1 cellular context compared by ENCODE assay signal in genomic region chr5:133962801-133963476, GRCh38.
A peak's percentile ranks its signal among the peaks of the same experiment; 100 is the strongest.
TF ChIP-seq lines count a peak whose summit lies in the region.

No MANE protein-coding gene starts in this region.

TF ChIP-seq in K562, 482 proteins besides CTCF, POLR2A, EP300 and RAD21 (continued from another document and continues in another):
- TF ChIP-seq, protein P1, sequence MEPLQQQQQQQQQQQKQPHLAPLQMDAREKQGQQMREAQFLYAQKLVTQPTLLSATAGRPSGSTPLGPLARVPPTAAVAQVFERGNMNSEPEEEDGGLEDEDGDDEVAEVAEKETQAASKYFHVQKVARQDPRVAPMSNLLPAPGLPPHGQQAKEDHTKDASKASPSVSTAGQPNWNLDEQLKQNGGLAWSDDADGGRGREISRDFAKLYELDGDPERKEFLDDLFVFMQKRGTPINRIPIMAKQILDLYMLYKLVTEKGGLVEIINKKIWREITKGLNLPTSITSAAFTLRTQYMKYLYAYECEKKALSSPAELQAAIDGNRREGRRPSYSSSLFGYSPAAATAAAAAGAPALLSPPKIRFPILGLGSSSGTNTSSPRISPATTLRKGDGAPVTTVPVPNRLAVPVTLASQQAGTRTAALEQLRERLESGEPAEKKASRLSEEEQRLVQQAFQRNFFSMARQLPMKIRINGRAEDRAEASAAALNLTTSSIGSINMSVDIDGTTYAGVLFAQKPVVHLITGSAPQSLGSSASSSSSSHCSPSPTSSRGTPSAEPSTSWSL (CRISPR knock-in tag; IDR thresholded peaks at IDR 0.05; ENCODE audit: borderline replicate concordance), result no peak
- TF ChIP-seq PTBP1 (IDR thresholded peaks at IDR 0.05; ENCODE audit: low read depth, low read length) (no peak), ZFP30 (CRISPR knock-in tag; IDR thresholded peaks at IDR 0.05; ENCODE audit: borderline replicate concordance) (no peak), ZSCAN32 (CRISPR knock-in tag; IDR thresholded peaks at IDR 0.05) (no peak), ARID2 (IDR thresholded peaks at IDR 0.05) (no peak), GABPA (tag; conservative IDR thresholded peaks at IDR 0.05; ENCODE audit: low read depth) (peak; percentile 65), ARID1B (IDR thresholded peaks at IDR 0.05) (peak; percentile 81), RFX5 (IDR thresholded peaks at IDR 0.05; ENCODE audit: low read depth, low read length) (no peak), HMG20A (CRISPR knock-in tag; conservative IDR thresholded peaks at IDR 0.05) (no peak), ZBTB1 (CRISPR knock-in tag; IDR thresholded peaks at IDR 0.05; ENCODE audit: borderline replicate concordance, low read depth) (no peak), ERF (CRISPR knock-in tag; IDR thresholded peaks at IDR 0.05) (no peak), BRD4 (IDR thresholded peaks at IDR 0.05) (no peak), DDX20 (tag; IDR thresholded peaks at IDR 0.05; ENCODE audit: low read depth) (no peak), ZEB2 (IDR thresholded peaks at IDR 0.05) (peak; percentile 16; the same call in 1 of the 2 replicates), SNRNP70 (optimal IDR thresholded peaks at IDR 0.05; ENCODE audit: low read depth, low read length) (no peak), ATF7 (IDR thresholded peaks at IDR 0.05) (peak; percentile 98), BMI1 (IDR thresholded peaks at IDR 0.05; ENCODE audit: low read length) (no peak), NR2C1 (IDR thresholded peaks at IDR 0.05) (no peak), NR2C1 (tag; IDR thresholded peaks at IDR 0.05) (no peak), MTF1 (CRISPR knock-in tag; IDR thresholded peaks at IDR 0.05; ENCODE audit: borderline replicate concordance) (no peak), MCM5 (IDR thresholded peaks at IDR 0.05; ENCODE audit: low read depth) (no peak), REST (CRISPR knock-in tag; IDR thresholded peaks at IDR 0.05; ENCODE audit: low read depth) (no peak), ZNF316 (IDR thresholded peaks at IDR 0.05) (no peak), TCFL5 (CRISPR knock-in tag; conservative IDR thresholded peaks at IDR 0.05) (no peak), MLX (CRISPR knock-in tag; conservative IDR thresholded peaks at IDR 0.05) (no peak), NR0B1 (IDR thresholded peaks at IDR 0.05; ENCODE audit: partially characterized antibody) (no peak), MCM7 (IDR thresholded peaks at IDR 0.05) (no peak), ZBTB43 (CRISPR knock-in tag; IDR thresholded peaks at IDR 0.05) (no peak), RUNX1 (IDR thresholded peaks at IDR 0.05; ENCODE audit: low read depth) (no peak), POLR2AphosphoS5 (IDR thresholded peaks at IDR 0.05; ENCODE audit: control insufficient read depth, insufficient read depth, low read depth, low read length) (no peak), TARDBP (IDR thresholded peaks at IDR 0.05) (no peak), ARNT (IDR thresholded peaks at IDR 0.05) (0 out of 4 replicates have a peak, but pooled peaks of 1 of the 2 experiments have one; percentile 73), ZNF717 (CRISPR knock-in tag; IDR thresholded peaks at IDR 0.05) (no peak), ZNF644 (tag; IDR thresholded peaks at IDR 0.05; ENCODE audit: low read depth) (no peak), FOXK1 (CRISPR knock-in tag; IDR thresholded peaks at IDR 0.05; ENCODE audit: borderline replicate concordance) (no peak), SRSF1 (IDR thresholded peaks at IDR 0.05; ENCODE audit: low read depth, low read length) (no peak), STAT5A (IDR thresholded peaks at IDR 0.05; ENCODE audit: borderline replicate concordance, low read length) (peak; percentile 92), IRF2 (CRISPR knock-in tag; IDR thresholded peaks at IDR 0.05) (no peak), MEIS2 (IDR thresholded peaks at IDR 0.05; ENCODE audit: partially characterized antibody) (peak; percentile 98), ZNF444 (CRISPR knock-in tag; IDR thresholded peaks at IDR 0.05) (no peak), ZNF274 (IDR thresholded peaks at IDR 0.05; ENCODE audit: borderline replicate concordance, low read depth, low read length) (no peak), ADNP (tag; IDR thresholded peaks at IDR 0.05) (no peak), ZNF347 (CRISPR knock-in tag; IDR thresholded peaks at IDR 0.05; ENCODE audit: low read depth) (no peak), ZBTB8A (IDR thresholded peaks at IDR 0.05; ENCODE audit: partially characterized antibody) (no peak), FOXM1 (IDR thresholded peaks at IDR 0.05; ENCODE audit: low read depth) (peak; percentile 59; the same call in 1 of the 2 replicates), FOXM1 (CRISPR knock-in tag; IDR thresholded peaks at IDR 0.05; ENCODE audit: low read depth) (no peak), CBX1 (IDR thresholded peaks at IDR 0.05; ENCODE audit: low read depth) (no peak), EP400 (IDR thresholded peaks at IDR 0.05) (peak; percentile 55), CC2D1A (IDR thresholded peaks at IDR 0.05) (peak; percentile 81; the same call in 1 of the 2 replicates), DPF2 (IDR thresholded peaks at IDR 0.05) (peak; percentile 76), SMARCB1 (IDR thresholded peaks at IDR 0.05; ENCODE audit: insufficient read length, low read depth) (no peak), ZBTB40 (IDR thresholded peaks at IDR 0.05) (0 out of 2 replicates have a peak, but pooled peaks have one; percentile 31), ZBTB40 (CRISPR knock-in tag; IDR thresholded peaks at IDR 0.05) (no peak), ZZZ3 (IDR thresholded peaks at IDR 0.05) (no peak), HNRNPH1 (optimal IDR thresholded peaks at IDR 0.05; ENCODE audit: low read depth, low read length) (no peak), ZNF324 (CRISPR knock-in tag; IDR thresholded peaks at IDR 0.05) (no peak), NFE2 (IDR thresholded peaks at IDR 0.05; ENCODE audit: low read depth) (no peak)
- TF ChIP-seq, protein P2, sequence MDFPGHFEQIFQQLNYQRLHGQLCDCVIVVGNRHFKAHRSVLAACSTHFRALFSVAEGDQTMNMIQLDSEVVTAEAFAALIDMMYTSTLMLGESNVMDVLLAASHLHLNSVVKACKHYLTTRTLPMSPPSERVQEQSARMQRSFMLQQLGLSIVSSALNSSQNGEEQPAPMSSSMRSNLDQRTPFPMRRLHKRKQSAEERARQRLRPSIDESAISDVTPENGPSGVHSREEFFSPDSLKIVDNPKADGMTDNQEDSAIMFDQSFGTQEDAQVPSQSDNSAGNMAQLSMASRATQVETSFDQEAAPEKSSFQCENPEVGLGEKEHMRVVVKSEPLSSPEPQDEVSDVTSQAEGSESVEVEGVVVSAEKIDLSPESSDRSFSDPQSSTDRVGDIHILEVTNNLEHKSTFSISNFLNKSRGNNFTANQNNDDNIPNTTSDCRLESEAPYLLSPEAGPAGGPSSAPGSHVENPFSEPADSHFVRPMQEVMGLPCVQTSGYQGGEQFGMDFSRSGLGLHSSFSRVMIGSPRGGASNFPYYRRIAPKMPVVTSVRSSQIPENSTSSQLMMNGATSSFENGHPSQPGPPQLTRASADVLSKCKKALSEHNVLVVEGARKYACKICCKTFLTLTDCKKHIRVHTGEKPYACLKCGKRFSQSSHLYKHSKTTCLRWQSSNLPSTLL (IDR thresholded peaks at IDR 0.05), result peak; percentile 74
